ENCODE assay signal across 8 cellular contexts in the genomic region with DNA sequence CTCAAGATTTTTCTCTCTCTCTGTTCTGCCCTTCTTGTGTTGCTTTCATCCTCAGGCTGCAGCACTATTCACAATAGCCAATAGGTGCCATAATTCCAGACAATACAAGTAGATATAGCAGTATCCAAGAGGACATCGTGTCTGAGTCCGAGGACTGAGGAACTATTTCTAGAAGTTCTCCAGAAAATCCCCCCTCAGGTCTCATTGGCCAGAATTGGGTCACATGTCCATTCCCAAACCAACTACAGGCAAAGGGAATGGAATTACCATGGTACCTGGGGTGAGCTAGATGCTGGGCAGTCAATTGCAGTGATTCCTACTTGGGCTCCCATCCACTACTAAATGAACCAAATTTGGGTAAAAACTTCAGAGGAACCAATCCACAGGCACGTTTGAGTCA.
"Had no signal": no experiment of that assay in that cellular context is flagged by ENCODE, and none has a peak within 500 bp of the region (broad histone marks: within the 10 kb centered on the region; RNA-seq: fewer than 3 reads in every experiment).

No MANE protein-coding gene starts in this region.

- FAIRE-seq: G401.6, GM12878, GM12891, GM12892, GM18507, GM19239 had no signal

- H3K4me3 ChIP-seq: GM12878 had no signal

- DNase-seq: GDM1, GF-D8 had no signal

- ATAC-seq: GM12878 had no signal
